Comparison of ENCODE assay signal across 11 cellular contexts in the genomic region with DNA sequence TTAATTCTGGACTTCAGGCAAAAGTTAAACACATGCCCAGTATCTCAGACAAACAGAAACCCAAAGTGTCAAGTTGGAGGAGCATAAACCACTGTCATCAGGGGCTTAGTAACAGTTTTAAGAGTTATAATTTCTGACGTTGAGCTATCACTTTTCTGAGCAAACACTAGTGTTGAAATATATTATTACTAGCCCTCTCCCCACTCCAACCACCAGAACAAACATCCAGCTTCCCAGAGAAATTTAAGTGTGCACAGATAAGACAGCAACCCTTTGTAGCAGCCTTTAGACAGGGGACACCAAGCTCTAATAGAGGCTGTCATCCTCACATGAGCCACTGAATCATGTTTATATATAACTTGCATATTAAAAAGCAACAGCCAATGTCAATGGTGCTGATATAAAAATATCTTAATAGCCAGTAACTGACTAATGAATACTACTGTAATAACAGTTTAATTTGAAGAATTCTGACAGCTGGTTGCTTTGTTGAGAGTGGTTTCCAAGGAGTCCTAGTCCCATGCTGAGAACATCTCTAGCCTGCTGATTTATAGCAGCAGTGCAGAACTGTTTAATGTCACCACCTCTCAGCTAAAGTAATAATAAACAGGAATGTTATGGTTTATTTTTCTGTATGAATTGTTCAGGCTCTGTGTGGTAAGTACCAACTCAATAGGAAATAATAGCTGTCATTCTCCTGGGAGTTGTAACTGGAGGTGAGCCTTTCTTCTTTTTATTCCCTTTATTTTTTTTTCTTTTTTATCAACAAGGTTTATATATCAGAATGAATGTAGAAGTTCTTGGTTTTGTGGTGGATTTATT.
DNase-seq lines count a peak whose midpoint lies in the region; ATAC-seq and TF ChIP-seq lines count a peak whose summit lies in the region.
"Had no signal": no experiment of that assay in that cellular context is flagged by ENCODE, and none has a peak within 500 bp of the region (broad histone marks: within the 10 kb centered on the region; RNA-seq: fewer than 3 reads in every experiment).

No MANE protein-coding gene starts in this region.

- no peak overlapping the region for H3K4me3 Mint-ChIP-seq in endodermal cell
- no peak overlapping the region for H3K4me3 Mint-ChIP-seq in osteocyte (ENCODE audit: unreplicated experiment)

- peak overlapping the region; percentile 15 for H3K27ac ChIP-seq in endodermal cell (ENCODE audit: low read depth, low read length)
- no peak overlapping the region for H3K27ac ChIP-seq in lower lobe of right lung
- H3K27ac ChIP-seq: adrenal gland, RWPE1 had no signal

- H3K27me3 Mint-ChIP-seq in endodermal cell (ENCODE audit: insufficient read depth), result no peaks in the 10 kb centered on the region
- no peaks in the 10 kb centered on the region for H3K27me3 Mint-ChIP-seq in osteocyte (ENCODE audit: unreplicated experiment)

- H3K36me3 ChIP-seq in MG63, result no peaks in the 10 kb centered on the region
- H3K36me3 ChIP-seq in endodermal cell (ENCODE audit: control insufficient read depth, insufficient read depth, low read length), result no peaks in the 10 kb centered on the region
- no peaks in the 10 kb centered on the region for H3K36me3 ChIP-seq in lower lobe of right lung
- H3K36me3 ChIP-seq: adrenal gland had no signal

- no peaks in the 10 kb centered on the region for H3K27me3 ChIP-seq in MG63
- no peaks in the 10 kb centered on the region for H3K27me3 ChIP-seq in endodermal cell (ENCODE audit: control insufficient read depth, insufficient read depth, low read length, poor library complexity, severe bottlenecking)
- H3K27me3 ChIP-seq in lower lobe of right lung (ENCODE audit: low read depth), result no peaks in the 10 kb centered on the region
- H3K27me3 ChIP-seq: adrenal gland had no signal

- H3K4me1 ChIP-seq in endodermal cell (ENCODE audit: control insufficient read depth, insufficient read depth, low read length) (peaks cover 5% of the 10 kb centered on the region), lower lobe of right lung (no peaks in the 10 kb centered on the region)
- H3K4me1 ChIP-seq: adrenal gland had no signal

- no peaks in the 10 kb centered on the region for H3K36me3 Mint-ChIP-seq in endodermal cell (ENCODE audit: low read depth)
- no peaks in the 10 kb centered on the region for H3K36me3 Mint-ChIP-seq in osteocyte (ENCODE audit: unreplicated experiment)

- ATAC-seq in HG02763 (IDR thresholded peaks at IDR 0.05; ENCODE audit: unreplicated experiment), result no peak
- ATAC-seq in lower lobe of right lung, result no peak

- no peak overlapping the region for H3K4me3 ChIP-seq in MG63
- H3K4me3 ChIP-seq in endodermal cell (ENCODE audit: low read length), result no peak overlapping the region
- H3K4me3 ChIP-seq in lower lobe of right lung, result no peak overlapping the region
- H3K4me3 ChIP-seq: adrenal gland had no signal

- no peak overlapping the region for H3K27ac Mint-ChIP-seq in endodermal cell
- H3K27ac Mint-ChIP-seq in osteocyte (ENCODE audit: unreplicated experiment), result peak overlapping the region; percentile 15

- H3K9ac ChIP-seq in endodermal cell (ENCODE audit: extremely low read depth, low read length, poor library complexity, severe bottlenecking), result no peak overlapping the region

- TF ChIP-seq CTCF in endodermal cell (conservative IDR thresholded peaks at IDR 0.05) (no peak), osteocyte (IDR thresholded peaks at IDR 0.05) (no peak), lower lobe of right lung (IDR thresholded peaks at IDR 0.05) (no peak)

- no peaks in the 10 kb centered on the region for H3K9me3 Mint-ChIP-seq in endodermal cell
- peaks cover 4% of the 10 kb centered on the region for H3K9me3 Mint-ChIP-seq in osteocyte (ENCODE audit: unreplicated experiment)

- DNase-seq in MG63 (peak; percentile 12), NCI-H446 (lab: John Stamatoyannopoulos, UW) (peak; percentile 27 to 55), endodermal cell (no peak), osteocyte (ENCODE audit: extremely low spot score, unreplicated experiment) (no peak), lower lobe of right lung (no peak), GM03348 (ENCODE audit: low spot score) (no peak)
- DNase-seq: adrenal gland, Calu3, NCI-H2029 had no signal

- peaks cover 30% of the 10 kb centered on the region for H3K4me1 Mint-ChIP-seq in endodermal cell
- H3K4me1 Mint-ChIP-seq in osteocyte (ENCODE audit: unreplicated experiment), result peaks cover 52% of the 10 kb centered on the region

- 93% methylated on average over 1 of the region's 1 CpG; no CpG with 5 or more reads in 1 of the 2 experiments for WGBS in endodermal cell (ENCODE audit: insufficient coverage in 1 of 2, insufficient read length in 1 of 2), 2 experiments

- H3K9me3 ChIP-seq in MG63, result no peaks in the 10 kb centered on the region
- no peaks in the 10 kb centered on the region for H3K9me3 ChIP-seq in endodermal cell (ENCODE audit: control insufficient read depth, low read length)
- H3K9me3 ChIP-seq in lower lobe of right lung, result no peaks in the 10 kb centered on the region
- H3K9me3 ChIP-seq: adrenal gland had no signal

- intact Hi-C loops in lower lobe of right lung (cut with DNase I), result no loop called here

Comparison
In these comparisons a context has a peak if more than half of its experiments do, and no peak if none do; other contexts are left out.
1. DNase-seq: peak in MG63 (single experiment) and NCI-H446 (2 of 2); none in endodermal cell (single experiment), osteocyte (single experiment), lower lobe of right lung (single experiment) and GM03348 (single experiment).